Comparison of ENCODE assay signal across 9 cellular contexts in genomic region chr2:67891642-67892041, GRCh38.
"Had no signal": no experiment of that assay in that cellular context is flagged by ENCODE, and none has a peak within 500 bp of the region (broad histone marks: within the 10 kb centered on the region; RNA-seq: fewer than 3 reads in every experiment).

No MANE protein-coding gene starts in this region.

- H3K4me3 ChIP-seq: GM23338, HAP-1 had no signal

- H3K27ac ChIP-seq: HL-60, KMS-11 had no signal

- FAIRE-seq: H1, H54 had no signal

- H3K9me3 ChIP-seq: HAP-1 had no signal

- H3K9ac ChIP-seq: KMS-11 had no signal

- ATAC-seq: GM23338, HCT116 had no signal

- H3K36me3 ChIP-seq: HAP-1 had no signal

- H2AFZ ChIP-seq: GM23338 had no signal

- DNase-seq: HFFc6, KBM-7 had no signal

- H3K4me2 ChIP-seq: GM23338, KMS-11 had no signal

- H3K4me1 ChIP-seq: HAP-1 had no signal
